Comparison of ENCODE assay signal across 17 cellular contexts in the genomic region with DNA sequence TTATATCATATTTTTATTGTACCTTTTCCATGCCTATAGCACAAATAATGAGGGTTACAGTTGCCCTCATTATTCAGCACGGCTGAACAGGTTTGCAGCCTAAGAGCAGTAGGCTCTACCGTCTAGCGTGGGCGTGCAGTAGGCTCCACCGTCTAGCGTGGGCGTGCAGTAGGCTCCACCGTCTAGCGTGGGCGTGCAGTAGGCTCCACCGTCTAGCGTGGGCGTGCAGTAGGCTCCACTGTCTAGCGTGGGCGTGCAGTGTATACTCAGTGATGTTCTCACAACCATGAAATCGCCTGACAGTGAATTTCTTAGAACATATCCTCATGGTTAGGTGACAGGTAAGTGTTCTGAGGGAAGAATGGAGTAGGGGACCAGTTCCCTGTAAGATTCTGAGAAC.
DNase-seq lines count a peak whose midpoint lies in the region; ATAC-seq and TF ChIP-seq lines count a peak whose summit lies in the region.
"Had no signal": no experiment of that assay in that cellular context is flagged by ENCODE, and none has a peak within 500 bp of the region (broad histone marks: within the 10 kb centered on the region; RNA-seq: fewer than 3 reads in every experiment).

No MANE protein-coding gene starts in this region.

- H3K4me3 Mint-ChIP-seq in stimulated activated naive CD8-positive, alpha-beta T cell treated with anti-CD3 and anti-CD28 coated beads, Interleukin-15, Interleukin-2, amounts not matched to agents 100 ng/mL and 50 ng/mL, for 24 hours: no peak overlapping the region
- H3K4me3 Mint-ChIP-seq in activated T-cell treated with anti-CD3 and anti-CD28 coated beads, Interleukin-2, amount 50 U/mL, for 4 hours: no peak overlapping the region
- peak overlapping the region in 5 of 10 donors; percentile 1 to 68 (median 42) for H3K4me3 Mint-ChIP-seq in naive thymus-derived CD4-positive, alpha-beta T cell
- no peak overlapping the region for H3K4me3 Mint-ChIP-seq in type B pancreatic cell

- DNase-seq in stimulated activated naive CD8-positive, alpha-beta T cell treated with anti-CD3 and anti-CD28 coated beads, Interleukin-15, Interleukin-2, amounts not matched to agents 100 U/mL and 50 U/mL, for 24 hours: no peak
- DNase-seq in activated T-cell treated with anti-CD3 and anti-CD28 coated beads, Interleukin-2, amount 50 U/mL, for 4 hours: peak; percentile 38
- DNase-seq in naive thymus-derived CD4-positive, alpha-beta T cell: no peak
- no peak for DNase-seq in type B pancreatic cell (ENCODE audit: extremely low spot score, unreplicated experiment)
- no peak for DNase-seq in spleen
- no peak for DNase-seq in aorta
- DNase-seq in amniotic stem cell (lab: John Stamatoyannopoulos, UW): no peak
- DNase-seq: DMS53, left colon, MV-4-11, NCI-H1930, NCI-H524 treated with DMSO at 0.1 percent for 48 hours, Right ventricle myocardium superior, transverse colon had no signal

- H3K4me1 Mint-ChIP-seq in stimulated activated naive CD8-positive, alpha-beta T cell treated with anti-CD3 and anti-CD28 coated beads, Interleukin-15, Interleukin-2, amounts not matched to agents 100 ng/mL and 50 ng/mL, for 24 hours (ENCODE audit: low read depth): peaks cover 86% of the 10 kb centered on the region
- peaks cover 87% of the 10 kb centered on the region for H3K4me1 Mint-ChIP-seq in activated T-cell treated with anti-CD3 and anti-CD28 coated beads, Interleukin-2, amount 50 U/mL, for 4 hours (ENCODE audit: low read depth)
- peaks cover 65 to 96% (median 92%) of the 10 kb centered on the region in 7 donors for H3K4me1 Mint-ChIP-seq in naive thymus-derived CD4-positive, alpha-beta T cell
- H3K4me1 Mint-ChIP-seq in type B pancreatic cell (ENCODE audit: unreplicated experiment): peaks cover 42% of the 10 kb centered on the region

- CTCF ChIA-PET in naive thymus-derived CD4-positive, alpha-beta T cell (lab: Charles Lee): interaction anchor here (0.5 to 1.0 kb wide), 3 partner anchors 11 to 120 kb away, joined by 3 to 6 read pairs (median 3); no protein-coding TSS in a partner anchor

- no peaks in the 10 kb centered on the region for H3K9me3 Mint-ChIP-seq in stimulated activated naive CD8-positive, alpha-beta T cell treated with anti-CD3 and anti-CD28 coated beads, Interleukin-15, Interleukin-2, amounts not matched to agents 100 ng/mL and 50 ng/mL, for 24 hours
- no peaks in the 10 kb centered on the region for H3K9me3 Mint-ChIP-seq in activated T-cell treated with anti-CD3 and anti-CD28 coated beads, Interleukin-2, amount 50 U/mL, for 4 hours
- H3K9me3 Mint-ChIP-seq in naive thymus-derived CD4-positive, alpha-beta T cell: peaks cover 0 to 3% (median 0%) of the 10 kb centered on the region in 11 donors
- H3K9me3 Mint-ChIP-seq in type B pancreatic cell: no peaks in the 10 kb centered on the region

- no peak for ATAC-seq in stimulated activated naive CD8-positive, alpha-beta T cell treated with anti-CD3 and anti-CD28 coated beads, Interleukin-15, Interleukin-2, amounts not matched to agents 100 U/mL and 50 U/mL, for 24 hours
- ATAC-seq in activated T-cell treated with anti-CD3 and anti-CD28 coated beads, Interleukin-2, amount 50 U/mL, for 4 hours: no peak
- ATAC-seq in naive thymus-derived CD4-positive, alpha-beta T cell: no peak
- ATAC-seq in aorta (ENCODE audit: low FRiP score): no peak
- ATAC-seq: left colon had no signal

- intact Hi-C loops in naive thymus-derived CD4-positive, alpha-beta T cell (cut with micrococcal nuclease): no loop called here
- intact Hi-C loops in spleen (cut with DNase I; ENCODE audit: low total_unique reads): no loop called here
- intact Hi-C loops in aorta (cut with DNase I): loop anchor here in 1 of 2 donors (5.0 kb wide), 1 partner anchor 39 kb away; no protein-coding TSS in a partner anchor

- no peaks in the 10 kb centered on the region for H3K9me3 ChIP-seq in naive thymus-derived CD4-positive, alpha-beta T cell (ENCODE audit: control insufficient read depth in 2 of 3, low read length in 3 of 3)
- H3K9me3 ChIP-seq in spleen (no peaks in the 10 kb centered on the region), aorta (ENCODE audit: control insufficient read depth, low read length) (no peaks in the 10 kb centered on the region)
- H3K9me3 ChIP-seq: transverse colon had no signal

- WGBS in spleen, 5 donors: 89 to 95% (median 93%) methylated on average over 16 of the region's 16 CpGs
- WGBS in aorta, 2 donors: 90 to 91% methylated on average over 16 of the region's 16 CpGs

- H3K27ac ChIP-seq in naive thymus-derived CD4-positive, alpha-beta T cell (ENCODE audit: low read depth, low read length): no peak overlapping the region
- H3K27ac ChIP-seq in spleen (no peak overlapping the region), aorta (ENCODE audit: low read depth in 1 of 2, low read length in 2 of 2) (peak overlapping the region in 1 of 2 donors; percentile 26)
- H3K27ac ChIP-seq: skin epidermis had no signal

- H3K36me3 ChIP-seq in naive thymus-derived CD4-positive, alpha-beta T cell (ENCODE audit: control insufficient read depth in 2 of 3, insufficient read depth in 3 of 3, low read length in 3 of 3): peaks cover 0 to 5% (median 0%) of the 10 kb centered on the region in 3 experiments
- H3K36me3 ChIP-seq in spleen (peaks cover 0 to 20% (median 0%) of the 10 kb centered on the region in 6 donors), aorta (ENCODE audit: control insufficient read depth in 1 of 2, insufficient read depth in 2 of 2, low read length in 1 of 2) (no peaks in the 10 kb centered on the region)
- H3K36me3 ChIP-seq: transverse colon had no signal

- H3K36me3 Mint-ChIP-seq in stimulated activated naive CD8-positive, alpha-beta T cell treated with anti-CD3 and anti-CD28 coated beads, Interleukin-15, Interleukin-2, amounts not matched to agents 100 ng/mL and 50 ng/mL, for 24 hours (ENCODE audit: low read depth): peaks cover 30% of the 10 kb centered on the region
- peaks cover 24% of the 10 kb centered on the region for H3K36me3 Mint-ChIP-seq in activated T-cell treated with anti-CD3 and anti-CD28 coated beads, Interleukin-2, amount 50 U/mL, for 4 hours (ENCODE audit: insufficient read depth)
- H3K36me3 Mint-ChIP-seq in naive thymus-derived CD4-positive, alpha-beta T cell: peaks cover 4 to 26% (median 10%) of the 10 kb centered on the region in 5 donors
- peaks cover 19% of the 10 kb centered on the region for H3K36me3 Mint-ChIP-seq in type B pancreatic cell

- TF ChIP-seq CTCF in type B pancreatic cell (conservative IDR thresholded peaks at IDR 0.05) (no peak), spleen (IDR thresholded peaks at IDR 0.05 in 8 of 11, conservative IDR thresholded peaks at IDR 0.05 in 3 of 11) (no peak)

- POLR2A ChIA-PET in naive thymus-derived CD4-positive, alpha-beta T cell (lab: Charles Lee): interaction anchor here (0.6 to 1.0 kb wide), 5 partner anchors 20 to 462 kb away, joined by 3 to 5 read pairs (median 3); no protein-coding TSS in a partner anchor

- H3K27ac Mint-ChIP-seq in stimulated activated naive CD8-positive, alpha-beta T cell treated with anti-CD3 and anti-CD28 coated beads, Interleukin-15, Interleukin-2, amounts not matched to agents 100 ng/mL and 50 ng/mL, for 24 hours: peak overlapping the region; percentile 63
- H3K27ac Mint-ChIP-seq in naive thymus-derived CD4-positive, alpha-beta T cell: peak overlapping the region in 7 of 9 donors; percentile 11 to 83 (median 38)
- H3K27ac Mint-ChIP-seq in type B pancreatic cell: peak overlapping the region; percentile 1

- no peaks in the 10 kb centered on the region for H3K27me3 Mint-ChIP-seq in stimulated activated naive CD8-positive, alpha-beta T cell treated with anti-CD3 and anti-CD28 coated beads, Interleukin-15, Interleukin-2, amounts not matched to agents 100 ng/mL and 50 ng/mL, for 24 hours
- H3K27me3 Mint-ChIP-seq in activated T-cell treated with anti-CD3 and anti-CD28 coated beads, Interleukin-2, amount 50 U/mL, for 4 hours (ENCODE audit: low read depth): no peaks in the 10 kb centered on the region
- H3K27me3 Mint-ChIP-seq in naive thymus-derived CD4-positive, alpha-beta T cell: no peaks in the 10 kb centered on the region
- no peaks in the 10 kb centered on the region for H3K27me3 Mint-ChIP-seq in type B pancreatic cell

- no peaks in the 10 kb centered on the region for H3K27me3 ChIP-seq in naive thymus-derived CD4-positive, alpha-beta T cell (ENCODE audit: control insufficient read depth in 2 of 2, insufficient read depth in 2 of 2, low read length in 2 of 2)
- no peaks in the 10 kb centered on the region for H3K27me3 ChIP-seq in spleen (replicated peaks in 1 of 7)
- H3K27me3 ChIP-seq in aorta (ENCODE audit: control insufficient read depth in 1 of 2, insufficient read depth in 2 of 2, low read length in 1 of 2): no peaks in the 10 kb centered on the region
- H3K27me3 ChIP-seq: transverse colon had no signal

- no peak for TF ChIP-seq POLR2A in spleen (IDR thresholded peaks at IDR 0.05)

- H3K4me1 ChIP-seq in naive thymus-derived CD4-positive, alpha-beta T cell (ENCODE audit: control insufficient read depth in 2 of 2, insufficient read depth in 2 of 2, low read length in 2 of 2): peaks cover 34 to 43% of the 10 kb centered on the region in 2 donors
- peaks cover 22 to 98% (median 84%) of the 10 kb centered on the region in 6 donors for H3K4me1 ChIP-seq in spleen
- H3K4me1 ChIP-seq in aorta (ENCODE audit: control insufficient read depth in 1 of 2, insufficient read depth in 2 of 2, low read length in 2 of 2): peaks cover 2 to 26% of the 10 kb centered on the region in 2 donors

- no peak overlapping the region for H3K4me3 ChIP-seq in naive thymus-derived CD4-positive, alpha-beta T cell (ENCODE audit: low read length)
- H3K4me3 ChIP-seq in spleen (no peak overlapping the region), aorta (ENCODE audit: low read length in 2 of 2) (no peak overlapping the region)
- H3K4me3 ChIP-seq: coronary artery, skin epidermis, transverse colon had no signal

Comparison
In these comparisons a context has a peak if more than half of its experiments do, and no peak if none do; other contexts are left out.
1. H3K27ac Mint-ChIP-seq: peak in every context shown above with its lines; median percentile 63 in stimulated activated naive CD8-positive, alpha-beta T cell treated with anti-CD3 and anti-CD28 coated beads, Interleukin-15, Interleukin-2, amounts not matched to agents 100 ng/mL and 50 ng/mL, for 24 hours; 38 in naive thymus-derived CD4-positive, alpha-beta T cell; 1 in type B pancreatic cell.